1 cellular context compared by ENCODE assay signal in the genomic region with DNA sequence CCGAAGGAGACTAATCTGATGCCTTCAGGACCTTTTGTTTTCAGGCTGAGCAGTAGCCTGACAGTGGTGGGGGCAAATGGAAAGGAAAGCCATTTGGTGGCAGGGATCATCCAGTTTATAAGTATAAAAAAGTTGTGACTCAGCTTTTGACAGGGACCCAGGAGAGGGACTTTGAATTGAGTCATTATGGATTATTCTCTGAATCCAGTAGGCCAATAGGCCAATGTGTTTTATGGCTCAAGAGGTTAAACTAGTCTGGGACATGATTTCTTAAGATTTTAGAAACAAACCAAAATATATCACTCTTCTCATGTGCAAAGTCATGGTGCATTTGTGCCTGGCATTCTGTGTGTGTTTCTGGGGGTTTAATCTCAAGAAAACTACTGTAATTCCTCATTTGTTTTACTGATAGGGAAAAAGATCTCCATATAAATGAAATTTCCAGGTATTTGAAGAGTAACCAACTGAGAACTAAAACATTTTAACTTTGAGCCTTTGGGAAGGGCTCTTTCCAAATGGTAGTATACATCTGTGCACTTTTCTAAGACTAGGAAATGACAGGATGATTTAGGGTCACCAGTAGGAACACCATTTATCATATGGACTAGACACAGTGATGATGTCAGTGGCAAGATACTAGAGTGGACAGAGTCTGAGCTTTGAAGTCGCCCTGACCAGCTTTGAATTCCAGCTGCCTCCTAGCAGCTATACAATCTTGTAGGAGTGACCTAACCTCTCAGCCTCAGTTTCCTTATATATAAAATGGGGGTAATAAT.
TF ChIP-seq lines count a peak whose summit lies in the region.

No MANE protein-coding gene starts in this region.

TF ChIP-seq in IMR-90, 13 proteins besides CTCF, POLR2A, EP300 and RAD21:
- no peak for TF ChIP-seq FOS (IDR thresholded peaks at IDR 0.05; ENCODE audit: low read depth, low read length)
- TF ChIP-seq, protein P1, sequence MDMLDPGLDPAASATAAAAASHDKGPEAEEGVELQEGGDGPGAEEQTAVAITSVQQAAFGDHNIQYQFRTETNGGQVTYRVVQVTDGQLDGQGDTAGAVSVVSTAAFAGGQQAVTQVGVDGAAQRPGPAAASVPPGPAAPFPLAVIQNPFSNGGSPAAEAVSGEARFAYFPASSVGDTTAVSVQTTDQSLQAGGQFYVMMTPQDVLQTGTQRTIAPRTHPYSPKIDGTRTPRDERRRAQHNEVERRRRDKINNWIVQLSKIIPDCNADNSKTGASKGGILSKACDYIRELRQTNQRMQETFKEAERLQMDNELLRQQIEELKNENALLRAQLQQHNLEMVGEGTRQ (IDR thresholded peaks at IDR 0.05; ENCODE audit: low read depth, low read length), result no peak
- no peak for TF ChIP-seq CHD1 (IDR thresholded peaks at IDR 0.05; ENCODE audit: low read depth, low read length)
- no peak for TF ChIP-seq BHLHE40 (IDR thresholded peaks at IDR 0.05; ENCODE audit: low read depth, low read length)
- no peak for TF ChIP-seq MAZ (IDR thresholded peaks at IDR 0.05; ENCODE audit: borderline replicate concordance, low read depth, low read length)
- TF ChIP-seq NFE2L2 (IDR thresholded peaks at IDR 0.05; ENCODE audit: low read depth, low read length), result no peak
- no peak for TF ChIP-seq MAFK (IDR thresholded peaks at IDR 0.05; ENCODE audit: low read depth, low read length)
- no peak for TF ChIP-seq ELK1 (IDR thresholded peaks at IDR 0.05; ENCODE audit: borderline replicate concordance, low read depth, low read length)
